Comparison of ENCODE assay signal across 20 cellular contexts in genomic region chr3:134086616-134087015, GRCh38. TPM values are rescaled to one million over a fixed set of nuclear protein-coding genes. Genes with fewer than 3 reads are reported as not detected.
"Had no signal": no experiment of that assay in that cellular context is flagged by ENCODE, and none has a peak within 500 bp of the region (broad histone marks: within the 10 kb centered on the region; RNA-seq: fewer than 3 reads in every experiment).

No MANE protein-coding gene starts in this region.

- H3K4me3 Mint-ChIP-seq: immature natural killer cell, mesothelial cell of epicardium, natural killer cell, neural crest cell had no signal

- H3K9me3 ChIP-seq: esophagus squamous epithelium, ovary, sigmoid colon, thoracic aorta had no signal

- H3K36me3 ChIP-seq: esophagus squamous epithelium, gastroesophageal sphincter, ovary, right atrium auricular region, sigmoid colon, stomach, thoracic aorta, transverse colon had no signal

- H3K4me1 Mint-ChIP-seq: immature natural killer cell, natural killer cell, neural crest cell had no signal

- H3K27ac ChIP-seq: esophagus squamous epithelium, gastroesophageal sphincter, ovary, right atrium auricular region, sigmoid colon, skin epidermis, stomach, thoracic aorta, transverse colon had no signal

- DNase-seq: dermis blood vessel endothelial cell; esophagus squamous epithelium; foreskin fibroblast; glutamatergic neuron; immature natural killer cell; natural killer cell; ovary; sigmoid colon; stimulated activated CD4-positive, alpha-beta T cell treated with anti-CD3 and anti-CD28 coated beads, Interleukin-12 subunit alpha, Interleukin-12 subunit beta, amount 100 ng/mL, for 4 hours; stimulated activated naive CD4-positive, alpha-beta T cell; stomach; substantia nigra; transverse colon had no signal

- H3K9me3 Mint-ChIP-seq: natural killer cell had no signal

- H3K27ac Mint-ChIP-seq: immature natural killer cell, mesothelial cell of epicardium, natural killer cell had no signal

- H3K36me3 Mint-ChIP-seq: immature natural killer cell, mesothelial cell of epicardium, natural killer cell had no signal

- H3K4me1 ChIP-seq: esophagus squamous epithelium, gastroesophageal sphincter, right atrium auricular region, sigmoid colon, stomach, transverse colon had no signal

- ATAC-seq: gastroesophageal sphincter, natural killer cell had no signal

- H3K27me3 ChIP-seq: esophagus squamous epithelium, gastroesophageal sphincter, ovary, right atrium auricular region, sigmoid colon, stomach, transverse colon had no signal

- H3K4me3 ChIP-seq: esophagus squamous epithelium, gastroesophageal sphincter, ovary, right atrium auricular region, sigmoid colon, skin epidermis, stomach, thoracic aorta, transverse colon had no signal

RNA-seq across cellular contexts. Expression of gene SLCO2A1, which starts 56.9 kb away (rescaled TPM):
- total RNA-seq: myocyte, natural killer cell had no signal
- polyA plus RNA-seq: immature natural killer cell had no signal
